Comparison of ENCODE assay signal across 2 cellular contexts in the genomic region with DNA sequence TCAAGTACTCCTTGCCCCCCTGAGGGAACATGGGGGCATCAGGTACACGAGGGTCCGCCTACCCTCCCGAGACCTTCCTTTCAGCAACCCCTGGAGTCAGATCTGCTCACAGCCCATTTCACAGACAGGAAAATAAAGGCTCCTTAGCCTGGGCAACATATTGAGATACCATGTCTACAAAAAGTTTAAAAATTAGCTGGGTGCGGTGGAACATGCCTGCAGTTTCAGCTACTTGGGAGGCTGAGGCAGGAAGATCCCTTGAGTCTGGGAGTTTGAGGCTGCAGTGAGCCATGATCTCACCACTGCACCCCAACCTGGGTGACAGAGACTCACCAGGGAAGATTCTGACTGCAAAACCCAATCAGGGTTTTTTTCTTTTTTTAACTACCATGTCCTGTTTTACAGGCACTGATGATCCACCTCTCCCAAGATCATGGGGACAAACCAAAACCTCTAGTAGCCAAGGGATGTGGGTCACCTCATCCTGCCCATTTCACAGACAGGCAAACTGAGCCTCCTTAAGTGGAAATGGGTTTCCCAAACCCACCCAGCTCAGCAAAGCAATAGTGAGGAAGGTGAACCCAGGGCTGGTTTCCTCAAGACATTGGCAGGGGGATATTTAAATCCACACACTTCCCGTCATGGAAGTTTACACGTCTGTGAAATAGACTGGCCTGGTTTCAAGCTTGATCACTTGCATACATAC.
TF ChIP-seq lines count a peak whose summit lies in the region.

No MANE protein-coding gene starts in this region.

TF ChIP-seq in HEK293, 187 proteins besides CTCF, POLR2A, EP300 and RAD21 (continues in another document):
- TF ChIP-seq ZNF544 (tag by site-specific recombination; IDR thresholded peaks at IDR 0.05) (no peak), ZNF202 (tag by site-specific recombination; IDR thresholded peaks at IDR 0.05; ENCODE audit: borderline replicate concordance) (no peak), ZNF121 (tag by site-specific recombination; IDR thresholded peaks at IDR 0.05) (peak; percentile 89; the same call in 1 of the 2 replicates), ZNF24 (tag by site-specific recombination; IDR thresholded peaks at IDR 0.05) (no peak), ZNF555 (tag by site-specific recombination; conservative IDR thresholded peaks at IDR 0.05) (no peak), ZFP69B (tag by site-specific recombination; IDR thresholded peaks at IDR 0.05) (no peak), ZIC2 (tag by site-specific recombination; IDR thresholded peaks at IDR 0.05) (no peak), ZNF670 (tag by site-specific recombination; IDR thresholded peaks at IDR 0.05; ENCODE audit: low read depth) (no peak), KLF7 (tag by site-specific recombination; IDR thresholded peaks at IDR 0.05; ENCODE audit: borderline replicate concordance) (0 out of 2 replicates have a peak, but pooled peaks have one; percentile 14), ZNF530 (tag by site-specific recombination; IDR thresholded peaks at IDR 0.05; ENCODE audit: low read depth) (no peak), ZNF433 (tag by site-specific recombination; IDR thresholded peaks at IDR 0.05; ENCODE audit: low read depth) (no peak), ZNF169 (tag by site-specific recombination; IDR thresholded peaks at IDR 0.05) (no peak), ZNF768 (tag by site-specific recombination; IDR thresholded peaks at IDR 0.05) (peak; percentile 44; the same call in 1 of the 2 replicates), GLI2 (tag by site-specific recombination; IDR thresholded peaks at IDR 0.05; ENCODE audit: borderline replicate concordance, low read depth) (no peak), ZNF211 (tag by site-specific recombination; IDR thresholded peaks at IDR 0.05; ENCODE audit: low read depth) (no peak), SCRT1 (tag by site-specific recombination; IDR thresholded peaks at IDR 0.05; ENCODE audit: borderline replicate concordance) (no peak), ZNF830 (tag by site-specific recombination; IDR thresholded peaks at IDR 0.05; ENCODE audit: low read depth) (no peak), SP3 (tag by site-specific recombination; IDR thresholded peaks at IDR 0.05) (no peak), ZNF366 (tag by site-specific recombination; conservative IDR thresholded peaks at IDR 0.05) (no peak), ZNF146 (tag by site-specific recombination; IDR thresholded peaks at IDR 0.05) (0 out of 2 replicates have a peak, but pooled peaks have one; percentile 3), ZNF2 (tag by site-specific recombination; IDR thresholded peaks at IDR 0.05) (no peak), ZNF23 (tag by site-specific recombination; IDR thresholded peaks at IDR 0.05; ENCODE audit: borderline replicate concordance) (no peak)
- TF ChIP-seq, protein P1, sequence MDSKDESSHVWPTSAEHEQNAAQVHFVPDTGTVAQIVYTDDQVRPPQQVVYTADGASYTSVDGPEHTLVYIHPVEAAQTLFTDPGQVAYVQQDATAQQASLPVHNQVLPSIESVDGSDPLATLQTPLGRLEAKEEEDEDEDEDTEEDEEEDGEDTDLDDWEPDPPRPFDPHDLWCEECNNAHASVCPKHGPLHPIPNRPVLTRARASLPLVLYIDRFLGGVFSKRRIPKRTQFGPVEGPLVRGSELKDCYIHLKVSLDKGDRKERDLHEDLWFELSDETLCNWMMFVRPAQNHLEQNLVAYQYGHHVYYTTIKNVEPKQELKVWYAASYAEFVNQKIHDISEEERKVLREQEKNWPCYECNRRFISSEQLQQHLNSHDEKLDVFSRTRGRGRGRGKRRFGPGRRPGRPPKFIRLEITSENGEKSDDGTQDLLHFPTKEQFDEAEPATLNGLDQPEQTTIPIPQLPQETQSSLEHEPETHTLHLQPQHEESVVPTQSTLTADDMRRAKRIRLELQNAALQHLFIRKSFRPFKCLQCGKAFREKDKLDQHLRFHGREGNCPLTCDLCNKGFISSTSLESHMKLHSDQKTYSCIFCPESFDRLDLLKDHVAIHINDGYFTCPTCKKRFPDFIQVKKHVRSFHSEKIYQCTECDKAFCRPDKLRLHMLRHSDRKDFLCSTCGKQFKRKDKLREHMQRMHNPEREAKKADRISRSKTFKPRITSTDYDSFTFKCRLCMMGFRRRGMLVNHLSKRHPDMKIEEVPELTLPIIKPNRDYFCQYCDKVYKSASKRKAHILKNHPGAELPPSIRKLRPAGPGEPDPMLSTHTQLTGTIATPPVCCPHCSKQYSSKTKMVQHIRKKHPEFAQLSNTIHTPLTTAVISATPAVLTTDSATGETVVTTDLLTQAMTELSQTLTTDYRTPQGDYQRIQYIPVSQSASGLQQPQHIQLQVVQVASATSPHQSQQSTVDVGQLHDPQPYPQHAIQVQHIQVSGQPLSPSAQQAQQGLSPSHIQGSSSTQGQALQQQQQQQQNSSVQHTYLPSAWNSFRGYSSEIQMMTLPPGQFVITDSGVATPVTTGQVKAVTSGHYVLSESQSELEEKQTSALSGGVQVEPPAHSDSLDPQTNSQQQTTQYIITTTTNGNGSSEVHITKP (tag by site-specific recombination; IDR thresholded peaks at IDR 0.05) = peak; percentile 49; the same call in 1 of the 2 replicates
- TF ChIP-seq, protein P2, sequence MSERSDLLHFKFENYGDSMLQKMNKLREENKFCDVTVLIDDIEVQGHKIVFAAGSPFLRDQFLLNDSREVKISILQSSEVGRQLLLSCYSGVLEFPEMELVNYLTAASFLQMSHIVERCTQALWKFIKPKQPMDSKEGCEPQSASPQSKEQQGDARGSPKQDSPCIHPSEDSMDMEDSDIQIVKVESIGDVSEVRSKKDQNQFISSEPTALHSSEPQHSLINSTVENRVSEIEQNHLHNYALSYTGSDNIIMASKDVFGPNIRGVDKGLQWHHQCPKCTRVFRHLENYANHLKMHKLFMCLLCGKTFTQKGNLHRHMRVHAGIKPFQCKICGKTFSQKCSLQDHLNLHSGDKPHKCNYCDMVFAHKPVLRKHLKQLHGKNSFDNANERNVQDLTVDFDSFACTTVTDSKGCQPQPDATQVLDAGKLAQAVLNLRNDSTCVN (tag by site-specific recombination; optimal IDR thresholded peaks at IDR 0.05) = no peak
- TF ChIP-seq, protein P3, sequence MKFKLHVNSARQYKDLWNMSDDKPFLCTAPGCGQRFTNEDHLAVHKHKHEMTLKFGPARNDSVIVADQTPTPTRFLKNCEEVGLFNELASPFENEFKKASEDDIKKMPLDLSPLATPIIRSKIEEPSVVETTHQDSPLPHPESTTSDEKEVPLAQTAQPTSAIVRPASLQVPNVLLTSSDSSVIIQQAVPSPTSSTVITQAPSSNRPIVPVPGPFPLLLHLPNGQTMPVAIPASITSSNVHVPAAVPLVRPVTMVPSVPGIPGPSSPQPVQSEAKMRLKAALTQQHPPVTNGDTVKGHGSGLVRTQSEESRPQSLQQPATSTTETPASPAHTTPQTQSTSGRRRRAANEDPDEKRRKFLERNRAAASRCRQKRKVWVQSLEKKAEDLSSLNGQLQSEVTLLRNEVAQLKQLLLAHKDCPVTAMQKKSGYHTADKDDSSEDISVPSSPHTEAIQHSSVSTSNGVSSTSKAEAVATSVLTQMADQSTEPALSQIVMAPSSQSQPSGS (tag by site-specific recombination; IDR thresholded peaks at IDR 0.05; ENCODE audit: low read depth) = no peak

TF ChIP-seq in H1, 55 proteins besides CTCF, POLR2A, EP300 and RAD21:
- TF ChIP-seq, protein P4, sequence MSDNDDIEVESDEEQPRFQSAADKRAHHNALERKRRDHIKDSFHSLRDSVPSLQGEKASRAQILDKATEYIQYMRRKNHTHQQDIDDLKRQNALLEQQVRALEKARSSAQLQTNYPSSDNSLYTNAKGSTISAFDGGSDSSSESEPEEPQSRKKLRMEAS (IDR thresholded peaks at IDR 0.05) = no peak
- TF ChIP-seq KDM1A (IDR thresholded peaks at IDR 0.05; ENCODE audit: borderline replicate concordance, low read length) (peak; percentile 66; the same call in 1 of the 2 replicates), HDAC6 (IDR thresholded peaks at IDR 0.05; ENCODE audit: low read depth, low read length) (no peak), YY1 (IDR thresholded peaks at IDR 0.05; ENCODE audit: low read depth, low read length) (no peak)
- TF ChIP-seq, protein P5, sequence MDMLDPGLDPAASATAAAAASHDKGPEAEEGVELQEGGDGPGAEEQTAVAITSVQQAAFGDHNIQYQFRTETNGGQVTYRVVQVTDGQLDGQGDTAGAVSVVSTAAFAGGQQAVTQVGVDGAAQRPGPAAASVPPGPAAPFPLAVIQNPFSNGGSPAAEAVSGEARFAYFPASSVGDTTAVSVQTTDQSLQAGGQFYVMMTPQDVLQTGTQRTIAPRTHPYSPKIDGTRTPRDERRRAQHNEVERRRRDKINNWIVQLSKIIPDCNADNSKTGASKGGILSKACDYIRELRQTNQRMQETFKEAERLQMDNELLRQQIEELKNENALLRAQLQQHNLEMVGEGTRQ (IDR thresholded peaks at IDR 0.05; ENCODE audit: low read length) = no peak
